ENCODE assay signal across 24 cellular contexts in genomic region chr1:111882537-111882936, GRCh38.
"Had no signal": no experiment of that assay in that cellular context is flagged by ENCODE, and none has a peak within 500 bp of the region (broad histone marks: within the 10 kb centered on the region; RNA-seq: fewer than 3 reads in every experiment).

No MANE protein-coding gene starts in this region.

- H3K27me3 ChIP-seq: heart right ventricle, sigmoid colon, upper lobe of left lung, vagina had no signal

- H3K36me3 Mint-ChIP-seq: activated naive CD4-positive, alpha-beta T cell treated with anti-CD3 and anti-CD28 coated beads, Interleukin-2, amount 50 U/mL, for 24 hours; naive thymus-derived CD8-positive, alpha-beta T cell; stimulated activated memory B cell treated with anti-CD40 and anti-IgM and Interleukin-4, amounts not matched to agents 10 μg/mL and 1 μg/mL and 100 μg/mL, for 72 hours had no signal

- H3K27ac ChIP-seq: heart right ventricle, upper lobe of left lung, vagina had no signal

- DNase-seq: activated B cell treated with CpG ODN at 0.5 μM for 24 hours; activated CD4-positive, alpha-beta T cell treated with anti-CD3 and anti-CD28 coated beads, Interleukin-2, amount 50 U/mL, for 1 hour; activated CD8-positive, alpha-beta T cell treated with anti-CD3 and anti-CD28 coated beads for 36 hours; activated naive CD8-positive, alpha-beta T cell treated with anti-CD3 and anti-CD28 coated beads, Interleukin-2, amount 50 U/mL, for 24 hours; activated T-cell treated with anti-CD3 and anti-CD28 coated beads, Interleukin-2, amount 50 U/mL, for 48 hours; effector memory CD4-positive, alpha-beta T cell; erythroblast; heart right ventricle; left ventricle myocardium inferior; naive thymus-derived CD8-positive, alpha-beta T cell; retina; sigmoid colon; stimulated activated CD4-positive, alpha-beta T cell treated with anti-CD3 and anti-CD28 coated beads, Interleukin-1b, Interleukin-23, amount 100 ng/mL, for 48 hours; stimulated activated CD4-positive, alpha-beta T cell treated with anti-CD3 and anti-CD28 coated beads, Interleukin-4, amount 100 ng/mL, for 4 hours; stimulated activated CD8-positive, alpha-beta memory T cell treated with anti-CD3 and anti-CD28 coated beads, Interleukin-4, amount 100 ng/mL, for 48 hours; stimulated activated naive CD8-positive, alpha-beta T cell treated with anti-CD3 and anti-CD28 coated beads, Interleukin-15, amount 100 ng/mL, for 72 hours; T-helper 17 cell; T1000 had no signal

- H3K4me2 ChIP-seq: smooth muscle cell had no signal

- H3K4me1 ChIP-seq: vagina had no signal

- H3K9me3 ChIP-seq: heart right ventricle, left ventricle myocardium inferior, sigmoid colon, upper lobe of left lung, vagina had no signal

- H3K4me3 ChIP-seq: heart right ventricle, left ventricle myocardium inferior, sigmoid colon, smooth muscle cell, upper lobe of left lung, vagina had no signal

- H3K9me3 Mint-ChIP-seq: activated B cell treated with CpG ODN at 0.5 μM for 24 hours; activated CD8-positive, alpha-beta T cell treated with anti-CD3 and anti-CD28 coated beads for 36 hours; activated naive CD4-positive, alpha-beta T cell treated with anti-CD3 and anti-CD28 coated beads, Interleukin-2, amount 50 U/mL, for 24 hours; activated naive CD8-positive, alpha-beta T cell treated with anti-CD3 and anti-CD28 coated beads, Interleukin-2, amount 50 U/mL, for 24 hours; activated T-helper 2 cell treated with anti-CD3 and anti-CD28 coated beads, Interferon-gamma antibody, Interleukin-2, Interleukin-4, amounts not matched to agents 10 μg/mL and 5 μg/mL and 100 μg/mL, durations not matched to agents 14 hours and 24 hours and 36 hours; naive thymus-derived CD8-positive, alpha-beta T cell; stimulated activated memory B cell treated with anti-CD40 and anti-IgM and Interleukin-4, amounts not matched to agents 10 μg/mL and 1 μg/mL and 100 μg/mL, for 72 hours; stimulated activated naive CD8-positive, alpha-beta T cell treated with anti-CD3 and anti-CD28 coated beads, Interleukin-15, amount 100 ng/mL, for 72 hours had no signal

- H3K4me1 Mint-ChIP-seq: activated naive CD4-positive, alpha-beta T cell treated with anti-CD3 and anti-CD28 coated beads, Interleukin-2, amount 50 U/mL, for 24 hours; activated naive CD8-positive, alpha-beta T cell treated with anti-CD3 and anti-CD28 coated beads, Interleukin-2, amount 50 U/mL, for 24 hours; stimulated activated naive CD8-positive, alpha-beta T cell treated with anti-CD3 and anti-CD28 coated beads, Interleukin-15, amount 100 ng/mL, for 72 hours had no signal

- H3K36me3 ChIP-seq: heart right ventricle, left ventricle myocardium inferior, sigmoid colon, upper lobe of left lung, vagina had no signal

- H3K4me3 Mint-ChIP-seq: activated B cell treated with CpG ODN at 0.5 μM for 24 hours; activated CD8-positive, alpha-beta T cell treated with anti-CD3 and anti-CD28 coated beads for 36 hours; activated naive CD4-positive, alpha-beta T cell treated with anti-CD3 and anti-CD28 coated beads, Interleukin-2, amount 50 U/mL, for 24 hours; activated naive CD8-positive, alpha-beta T cell treated with anti-CD3 and anti-CD28 coated beads, Interleukin-2, amount 50 U/mL, for 24 hours; naive thymus-derived CD8-positive, alpha-beta T cell; stimulated activated memory B cell treated with anti-CD40 and anti-IgM and Interleukin-4, amounts not matched to agents 10 μg/mL and 1 μg/mL and 100 μg/mL, for 72 hours; stimulated activated naive CD8-positive, alpha-beta T cell treated with anti-CD3 and anti-CD28 coated beads, Interleukin-15, amount 100 ng/mL, for 72 hours; T-helper 17 cell had no signal

- ATAC-seq: activated CD8-positive, alpha-beta T cell treated with anti-CD3 and anti-CD28 coated beads for 36 hours; activated naive CD8-positive, alpha-beta T cell treated with anti-CD3 and anti-CD28 coated beads, Interleukin-2, amount 50 U/mL, for 24 hours; heart right ventricle; naive thymus-derived CD8-positive, alpha-beta T cell; stimulated activated memory B cell treated with anti-CD40 and anti-IgM and Interleukin-4, amounts not matched to agents 10 μg/mL and 1 μg/mL and 100 μg/mL, for 72 hours; stimulated activated naive CD8-positive, alpha-beta T cell treated with anti-CD3 and anti-CD28 coated beads, Interleukin-15, amount 100 ng/mL, for 72 hours; T-helper 17 cell had no signal
